6 cellular contexts compared by ENCODE assay signal in genomic region chr1:207224666-207225065, GRCh38.
"Had no signal": no experiment of that assay in that cellular context is flagged by ENCODE, and none has a peak within 500 bp of the region (broad histone marks: within the 10 kb centered on the region; RNA-seq: fewer than 3 reads in every experiment).

No MANE protein-coding gene starts in this region.

- DNase-seq: IMR-90, KBM-7, KG1 had no signal

- FAIRE-seq: HepG2, HTR-8/SVneo had no signal

- H3K27ac ChIP-seq: HL-60 had no signal

- ATAC-seq: HepG2 had no signal
